ENCODE assay signal across 11 cellular contexts in the genomic region with DNA sequence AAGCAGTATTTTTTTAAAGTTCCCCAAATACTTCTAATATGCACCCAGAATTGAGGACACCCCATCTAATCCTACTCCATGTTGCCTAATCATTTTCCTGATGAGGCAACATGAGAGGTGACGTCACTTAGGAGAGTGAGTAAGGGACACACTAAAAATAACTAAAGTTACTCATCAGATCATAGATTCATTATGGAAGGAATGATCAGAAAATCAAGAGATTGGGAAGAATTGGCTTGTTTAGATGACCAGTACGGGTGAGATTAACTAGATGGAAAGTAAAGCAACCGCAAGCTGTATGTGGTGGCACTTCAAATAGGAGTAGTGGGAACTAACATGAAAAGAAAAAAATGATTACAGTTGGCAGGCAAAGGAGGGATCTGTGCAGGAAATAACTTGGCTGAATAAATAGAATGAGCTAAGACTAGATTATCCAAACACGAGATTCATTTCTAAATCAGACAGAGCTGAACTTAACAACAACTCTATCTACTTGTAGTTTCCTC.
DNase-seq lines count a peak whose midpoint lies in the region; ATAC-seq and TF ChIP-seq lines count a peak whose summit lies in the region.
"Had no signal": no experiment of that assay in that cellular context is flagged by ENCODE, and none has a peak within 500 bp of the region (broad histone marks: within the 10 kb centered on the region; RNA-seq: fewer than 3 reads in every experiment).

No MANE protein-coding gene starts in this region.

- WGBS in heart right ventricle, 2 donors, result 24 to 29% methylated on average over 4 of the region's 4 CpGs

- H3K9me3 ChIP-seq in heart right ventricle, result no peaks in the 10 kb centered on the region
- H3K9me3 ChIP-seq in subcutaneous abdominal adipose tissue (ENCODE audit: control insufficient read depth in 5 of 5, low read length in 5 of 5), result no peaks in the 10 kb centered on the region
- H3K9me3 ChIP-seq: transverse colon had no signal

- intact Hi-C loops in heart right ventricle (cut with DNase I), result loop anchor here in 1 of 10 donors (10.0 kb wide), 2 partner anchors 57 to 1127 kb away; no protein-coding TSS in a partner anchor

- DNase-seq in NCI-H2029 (lab: John Stamatoyannopoulos, UW) (peak; percentile 31), NCI-H2029 treated with DMSO at 0.1 percent for 48 hours (lab: John Stamatoyannopoulos, UW) (no peak), amniotic stem cell (lab: John Stamatoyannopoulos, UW) (peak; percentile 30), heart right ventricle (no peak), NCI-H524 treated with DMSO at 0.1 percent for 48 hours (lab: John Stamatoyannopoulos, UW) (no peak)
- DNase-seq in activated CD8-positive, alpha-beta memory T cell treated with anti-CD3 and anti-CD28 coated beads, Interleukin-2, amount 50 U/mL, for 48 hours, result no peak
- DNase-seq: NCI-H1694, SW 1271, transverse colon had no signal

- TF ChIP-seq CTCF in heart right ventricle (IDR thresholded peaks at IDR 0.05), result no peak

- H3K4me3 ChIP-seq in heart right ventricle (no peak overlapping the region), subcutaneous abdominal adipose tissue (ENCODE audit: low read depth in 1 of 5, low read length in 5 of 5) (no peak overlapping the region)
- H3K4me3 ChIP-seq: transverse colon had no signal

- H3K27ac ChIP-seq in heart right ventricle (no peak overlapping the region), subcutaneous abdominal adipose tissue (ENCODE audit: low read depth, low read length) (peak overlapping the region; percentile 18)
- H3K27ac ChIP-seq: transverse colon had no signal

- H3K27me3 ChIP-seq in heart right ventricle (no peaks in the 10 kb centered on the region), subcutaneous abdominal adipose tissue (ENCODE audit: control insufficient read depth in 5 of 5, insufficient read depth in 4 of 5, low read length in 5 of 5) (no peaks in the 10 kb centered on the region)
- H3K27me3 ChIP-seq: transverse colon had no signal

- H3K4me1 ChIP-seq in heart right ventricle (peaks cover 0 to 12% (median 0%) of the 10 kb centered on the region in 9 donors), subcutaneous abdominal adipose tissue (ENCODE audit: control insufficient read depth in 5 of 5, insufficient read depth in 5 of 5, low read length in 5 of 5) (peaks cover 0 to 16% (median 6%) of the 10 kb centered on the region in 5 donors)

- H3K9ac ChIP-seq in subcutaneous abdominal adipose tissue (ENCODE audit: low read length in 5 of 5), result no peak overlapping the region

- peak in 6 of 8 donors; percentile 46 to 86 (median 58) for ATAC-seq in heart right ventricle
- no peak for ATAC-seq in HG03460 (IDR thresholded peaks at IDR 0.05; ENCODE audit: unreplicated experiment)

- H3K36me3 ChIP-seq in heart right ventricle (no peaks in the 10 kb centered on the region), subcutaneous abdominal adipose tissue (ENCODE audit: control insufficient read depth in 5 of 5, insufficient read depth in 5 of 5, low read length in 5 of 5) (no peaks in the 10 kb centered on the region)
- H3K36me3 ChIP-seq: transverse colon had no signal

Comparison
In these comparisons a context has a peak if more than half of its experiments do, and no peak if none do; other contexts are left out.
1. DNase-seq: peak in NCI-H2029 (single experiment) and amniotic stem cell (single experiment); none in NCI-H2029 treated with DMSO at 0.1 percent for 48 hours (single experiment), heart right ventricle (0 of 2), activated CD8-positive, alpha-beta memory T cell treated with anti-CD3 and anti-CD28 coated beads, Interleukin-2, amount 50 U/mL, for 48 hours (single experiment) and NCI-H524 treated with DMSO at 0.1 percent for 48 hours (single experiment).